ENCODE assay signal across 8 cellular contexts in genomic region chr7:92832623-92833023, GRCh38. TPM values are rescaled to one million over a fixed set of nuclear protein-coding genes. Genes with fewer than 3 reads are reported as not detected.
DNase-seq lines count a peak whose midpoint lies in the region; ATAC-seq, FAIRE-seq and TF ChIP-seq lines count a peak whose summit lies in the region.

No MANE protein-coding gene starts in this region.

- no peaks in the 10 kb centered on the region for H3K36me3 ChIP-seq in iPS DF 6.9 (ENCODE audit: control insufficient read depth, insufficient read depth, low read length)
- H3K36me3 ChIP-seq in subcutaneous abdominal adipose tissue (ENCODE audit: control insufficient read depth in 5 of 5, insufficient read depth in 5 of 5, low read length in 5 of 5): peaks cover 0 to 3% (median 0%) of the 10 kb centered on the region in 5 donors

- H3K36me3 Mint-ChIP-seq in WTC11: no peaks in the 10 kb centered on the region

- POLR2A ChIA-PET in WTC11 (lab: Charles Lee): interaction anchor here (1.0 to 1.1 kb wide), 3 partner anchors 108 to 304 kb away, joined by 3 to 4 read pairs (median 3); partner anchors contain the start of genes PEX1 and RBM48

- H3K4me3 ChIP-seq in iPS DF 6.9 (ENCODE audit: low read length): peak overlapping the region; percentile 57; the same call in 1 of the 2 replicates
- H3K4me3 ChIP-seq in subcutaneous abdominal adipose tissue (ENCODE audit: low read depth in 1 of 5, low read length in 5 of 5): peak overlapping the region; percentile 91 to 99 (median 98)

- CTCF ChIA-PET in WTC11 (lab: Charles Lee): interaction anchor here (0.6 to 2.4 kb wide), 36 partner anchors 9 to 304 kb away, joined by 3 to 28 read pairs (median 4); partner anchors contain the start of genes FAM133B, PEX1 and RBM48

- peak overlapping the region; percentile 94 for H3K4me3 Mint-ChIP-seq in WTC11

- TF ChIP-seq CTCF in WTC11 (IDR thresholded peaks at IDR 0.05) (no peak), D721Med (IDR thresholded peaks at IDR 0.05; ENCODE audit: insufficient read depth, missing control alignments) (no peak)

- no peaks in the 10 kb centered on the region for H3K9me3 Mint-ChIP-seq in WTC11

- FAIRE-seq in D721Med (lab: Jason Lieb, UNC): no peak

- peaks cover 18% of the 10 kb centered on the region for H3K27me3 Mint-ChIP-seq in WTC11 (ENCODE audit: low read depth)

- H3K4me1 ChIP-seq in iPS DF 6.9 (ENCODE audit: control insufficient read depth, insufficient read depth, low read length) (no peaks in the 10 kb centered on the region; the same call in 1 of the 2 replicates), subcutaneous abdominal adipose tissue (ENCODE audit: control insufficient read depth in 5 of 5, insufficient read depth in 5 of 5, low read length in 5 of 5) (peaks cover 2 to 65% (median 40%) of the 10 kb centered on the region in 5 donors)

- H3K27me3 ChIP-seq in iPS DF 6.9 (ENCODE audit: control insufficient read depth, insufficient read depth, low read length): no peaks in the 10 kb centered on the region; the same call in 1 of the 2 replicates
- H3K27me3 ChIP-seq in subcutaneous abdominal adipose tissue (ENCODE audit: control insufficient read depth in 5 of 5, insufficient read depth in 4 of 5, low read length in 5 of 5): no peaks in the 10 kb centered on the region

- H3K4me1 Mint-ChIP-seq in WTC11: peaks cover 47% of the 10 kb centered on the region

- peak overlapping the region; percentile 10 for H3K27ac Mint-ChIP-seq in WTC11

- DNase-seq in WTC11 (ENCODE audit: low spot score) (no peak), iPS DF 6.9 (ENCODE audit: low read depth, low spot score) (no peak), hippocampal formation (lab: John Stamatoyannopoulos, UW) (no peak), D721Med (ENCODE audit: insufficient read length, low spot score) (no peak)

- no peaks in the 10 kb centered on the region for H3K9me3 ChIP-seq in iPS DF 6.9 (ENCODE audit: control insufficient read depth, insufficient read depth, low read length)
- no peaks in the 10 kb centered on the region for H3K9me3 ChIP-seq in subcutaneous abdominal adipose tissue (ENCODE audit: control insufficient read depth in 5 of 5, low read length in 5 of 5)

- peak overlapping the region; percentile 0 to 85 (median 78) for H3K9ac ChIP-seq in subcutaneous abdominal adipose tissue (ENCODE audit: low read length in 5 of 5)

- H3K27ac ChIP-seq in iPS DF 6.9 (ENCODE audit: low read length) (no peak overlapping the region), subcutaneous abdominal adipose tissue (ENCODE audit: low read depth, low read length) (peak overlapping the region; percentile 89)

- WGBS in iPS DF 6.9 (ENCODE audit: insufficient coverage, insufficient read length): no CpG with 5 or more reads among the region's 17 CpGs

- ATAC-seq in GM18868 (IDR thresholded peaks at IDR 0.05; ENCODE audit: unreplicated experiment): peak; percentile 0
- peak; percentile 6 for ATAC-seq in HG02840 (IDR thresholded peaks at IDR 0.05; ENCODE audit: low FRiP score, unreplicated experiment)
- no peak for ATAC-seq in WTC11
- no peak for ATAC-seq in GM18519 (IDR thresholded peaks at IDR 0.05; ENCODE audit: low FRiP score, unreplicated experiment)

TF ChIP-seq in WTC11, 78 proteins besides CTCF, POLR2A, EP300 and RAD21 (continues in another document):
- TF ChIP-seq ZNF671 (CRISPR knock-in tag; IDR thresholded peaks at IDR 0.05) (no peak), ERG (CRISPR knock-in tag; IDR thresholded peaks at IDR 0.05) (no peak), PRDM15 (CRISPR knock-in tag; IDR thresholded peaks at IDR 0.05) (no peak), ZNF219 (CRISPR knock-in tag; IDR thresholded peaks at IDR 0.05; ENCODE audit: borderline replicate concordance) (no peak), ZBTB43 (CRISPR knock-in tag; IDR thresholded peaks at IDR 0.05) (0 out of 2 replicates have a peak, but pooled peaks have one; percentile 48), ZBTB21 (CRISPR knock-in tag; IDR thresholded peaks at IDR 0.05; ENCODE audit: borderline replicate concordance) (no peak), NFE2L1 (CRISPR knock-in tag; IDR thresholded peaks at IDR 0.05) (0 out of 2 replicates have a peak, but pooled peaks have one; percentile 26), EMX1 (CRISPR knock-in tag; IDR thresholded peaks at IDR 0.05) (no peak), ZNF423 (CRISPR knock-in tag; IDR thresholded peaks at IDR 0.05) (no peak; the same call in 1 of the 2 replicates), GRHL2 (CRISPR knock-in tag; IDR thresholded peaks at IDR 0.05; ENCODE audit: insufficient replicate concordance, severe bottlenecking) (no peak), ZNF263 (CRISPR knock-in tag; IDR thresholded peaks at IDR 0.05; ENCODE audit: low read depth) (no peak), ZNF532 (CRISPR knock-in tag; IDR thresholded peaks at IDR 0.05; ENCODE audit: borderline replicate concordance) (no peak)

RNA-seq across cellular contexts. Expression of gene CDK6, which starts 3.8 kb away (rescaled TPM):
- total RNA-seq in WTC11 (2021): 43.9 to 47.2 TPM (median 44.4 TPM) in 3 replicates

Comparison
In these comparisons a context has a peak if more than half of its experiments do, and no peak if none do; other contexts are left out.
1. ATAC-seq: peak in GM18868 (single experiment) and HG02840 (single experiment); none in WTC11 (single experiment) and GM18519 (single experiment).